8 cellular contexts compared by ENCODE assay signal in genomic region chr20:49610701-49611538, GRCh38. TPM values are rescaled to one million over a fixed set of nuclear protein-coding genes. Genes with fewer than 3 reads are reported as not detected.
DNase-seq lines count a peak whose midpoint lies in the region; ATAC-seq and TF ChIP-seq lines count a peak whose summit lies in the region.

No MANE protein-coding gene starts in this region.

- H3K36me3 Mint-ChIP-seq in WTC11 = no peaks in the 10 kb centered on the region

- POLR2A ChIA-PET in WTC11 (lab: Charles Lee) = interaction anchor here (1.2 kb wide), 1 partner anchor 278 kb away, joined by 3 read pairs; no protein-coding TSS in a partner anchor

- H3K27me3 Mint-ChIP-seq in WTC11 (ENCODE audit: low read depth) = no peaks in the 10 kb centered on the region

- TF ChIP-seq CTCF in WTC11 (IDR thresholded peaks at IDR 0.05) = peak; percentile 100
- TF ChIP-seq CTCF in cardiac fibroblast (IDR thresholded peaks at IDR 0.05; ENCODE audit: low read depth, low read length) = peak; percentile 90

- peaks cover 5% of the 10 kb centered on the region; the same call in 1 of the 2 replicates for H3K4me1 Mint-ChIP-seq in WTC11

- H3K4me3 Mint-ChIP-seq in WTC11 = peak overlapping the region; percentile 74

- DNase-seq in Daoy (ENCODE audit: low read depth) (peak; percentile 68), NCI-H2171 treated with DMSO at 0.1 percent for 48 hours (lab: John Stamatoyannopoulos, UW) (peak; percentile 65), WTC11 (ENCODE audit: low spot score) (peak; percentile 95), cardiac fibroblast (ENCODE audit: low read depth in 2 of 2) (peak; percentile 60 to 64), left kidney (ENCODE audit: low read depth, low spot score) (peak; percentile 88), NCI-H1048 (lab: John Stamatoyannopoulos, UW) (no peak)
- DNase-seq in stimulated activated CD4-positive, alpha-beta T cell treated with anti-CD3 and anti-CD28 coated beads, Interleukin-2, amount 100 ng/mL, for 4 hours (ENCODE audit: low read depth) = peak; percentile 48

- H3K27ac Mint-ChIP-seq in WTC11 = 0 out of 2 replicates have a peak overlapping the region, but pooled peaks have one; percentile 4

- ATAC-seq in HG02588 (IDR thresholded peaks at IDR 0.05; ENCODE audit: unreplicated experiment) (peak; percentile 68), WTC11 (peak; percentile 82)

- peak overlapping the region in 1 of 2 donors; percentile 36 for H3K4me3 ChIP-seq in cardiac fibroblast (replicated peaks in 1 of 2; ENCODE audit: low read depth in 2 of 2, low read length in 2 of 2)

- CTCF ChIA-PET in WTC11 (lab: Charles Lee) = interaction anchor here (0.6 to 11.7 kb wide), 59 partner anchors 9 to 326 kb away, joined by 3 to 540 read pairs (median 4); partner anchors contain the start of genes B4GALT5, PTGIS, RNF114 and SLC9A8

- H3K9me3 Mint-ChIP-seq in WTC11 = no peaks in the 10 kb centered on the region

TF ChIP-seq in WTC11, 78 proteins besides CTCF, POLR2A, EP300 and RAD21:
- TF ChIP-seq NFE2L1 (CRISPR knock-in tag; IDR thresholded peaks at IDR 0.05) (peak; percentile 77; the same call in 1 of the 2 replicates), E2F4 (CRISPR knock-in tag; IDR thresholded peaks at IDR 0.05; ENCODE audit: borderline replicate concordance, low read depth) (no peak), ETV6 (CRISPR knock-in tag; IDR thresholded peaks at IDR 0.05) (peak; percentile 63), ERG (CRISPR knock-in tag; IDR thresholded peaks at IDR 0.05) (no peak), HMGXB4 (CRISPR knock-in tag; IDR thresholded peaks at IDR 0.05) (peak; percentile 92), ZNF121 (CRISPR knock-in tag; IDR thresholded peaks at IDR 0.05) (no peak), TEAD1 (CRISPR knock-in tag; IDR thresholded peaks at IDR 0.05) (0 out of 2 replicates have a peak, but pooled peaks have one; percentile 16), FOXK1 (CRISPR knock-in tag; IDR thresholded peaks at IDR 0.05) (peak; percentile 56), GABPB1 (CRISPR knock-in tag; IDR thresholded peaks at IDR 0.05) (peak; percentile 66; the same call in 1 of the 2 replicates), CREB1 (CRISPR knock-in tag; IDR thresholded peaks at IDR 0.05) (no peak), TEAD4 (CRISPR knock-in tag; IDR thresholded peaks at IDR 0.05) (no peak), FOXP1 (CRISPR knock-in tag; IDR thresholded peaks at IDR 0.05; ENCODE audit: borderline replicate concordance) (0 out of 2 replicates have a peak, but pooled peaks have one; percentile 47), NFATC4 (CRISPR knock-in tag; IDR thresholded peaks at IDR 0.05) (no peak)
- TF ChIP-seq, protein P1, sequence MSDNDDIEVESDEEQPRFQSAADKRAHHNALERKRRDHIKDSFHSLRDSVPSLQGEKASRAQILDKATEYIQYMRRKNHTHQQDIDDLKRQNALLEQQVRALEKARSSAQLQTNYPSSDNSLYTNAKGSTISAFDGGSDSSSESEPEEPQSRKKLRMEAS (CRISPR knock-in tag; IDR thresholded peaks at IDR 0.05) = peak; percentile 79
- TF ChIP-seq, protein P2, sequence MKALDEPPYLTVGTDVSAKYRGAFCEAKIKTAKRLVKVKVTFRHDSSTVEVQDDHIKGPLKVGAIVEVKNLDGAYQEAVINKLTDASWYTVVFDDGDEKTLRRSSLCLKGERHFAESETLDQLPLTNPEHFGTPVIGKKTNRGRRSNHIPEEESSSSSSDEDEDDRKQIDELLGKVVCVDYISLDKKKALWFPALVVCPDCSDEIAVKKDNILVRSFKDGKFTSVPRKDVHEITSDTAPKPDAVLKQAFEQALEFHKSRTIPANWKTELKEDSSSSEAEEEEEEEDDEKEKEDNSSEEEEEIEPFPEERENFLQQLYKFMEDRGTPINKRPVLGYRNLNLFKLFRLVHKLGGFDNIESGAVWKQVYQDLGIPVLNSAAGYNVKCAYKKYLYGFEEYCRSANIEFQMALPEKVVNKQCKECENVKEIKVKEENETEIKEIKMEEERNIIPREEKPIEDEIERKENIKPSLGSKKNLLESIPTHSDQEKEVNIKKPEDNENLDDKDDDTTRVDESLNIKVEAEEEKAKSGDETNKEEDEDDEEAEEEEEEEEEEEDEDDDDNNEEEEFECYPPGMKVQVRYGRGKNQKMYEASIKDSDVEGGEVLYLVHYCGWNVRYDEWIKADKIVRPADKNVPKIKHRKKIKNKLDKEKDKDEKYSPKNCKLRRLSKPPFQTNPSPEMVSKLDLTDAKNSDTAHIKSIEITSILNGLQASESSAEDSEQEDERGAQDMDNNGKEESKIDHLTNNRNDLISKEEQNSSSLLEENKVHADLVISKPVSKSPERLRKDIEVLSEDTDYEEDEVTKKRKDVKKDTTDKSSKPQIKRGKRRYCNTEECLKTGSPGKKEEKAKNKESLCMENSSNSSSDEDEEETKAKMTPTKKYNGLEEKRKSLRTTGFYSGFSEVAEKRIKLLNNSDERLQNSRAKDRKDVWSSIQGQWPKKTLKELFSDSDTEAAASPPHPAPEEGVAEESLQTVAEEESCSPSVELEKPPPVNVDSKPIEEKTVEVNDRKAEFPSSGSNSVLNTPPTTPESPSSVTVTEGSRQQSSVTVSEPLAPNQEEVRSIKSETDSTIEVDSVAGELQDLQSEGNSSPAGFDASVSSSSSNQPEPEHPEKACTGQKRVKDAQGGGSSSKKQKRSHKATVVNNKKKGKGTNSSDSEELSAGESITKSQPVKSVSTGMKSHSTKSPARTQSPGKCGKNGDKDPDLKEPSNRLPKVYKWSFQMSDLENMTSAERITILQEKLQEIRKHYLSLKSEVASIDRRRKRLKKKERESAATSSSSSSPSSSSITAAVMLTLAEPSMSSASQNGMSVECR (CRISPR knock-in tag; IDR thresholded peaks at IDR 0.05; ENCODE audit: borderline replicate concordance) = no peak

RNA-seq across cellular contexts. Expression of gene PTGIS, which starts 43.0 kb away (rescaled TPM):
- total RNA-seq in Daoy (2014; rRNA removed; shearing (Covaris generic)) = 0.54 and 0.57 TPM in 2 replicates
- 24.3 to 37.0 TPM (median 34.4 TPM) in 3 replicates for total RNA-seq in WTC11 (2021)

Comparison
In these comparisons a context has a peak if more than half of its experiments do, and no peak if none do; other contexts are left out.
1. RNA of gene PTGIS, which starts 43.0 kb away (total RNA-seq): 24.3 to 37.0 TPM in WTC11; 0.54 to 0.57 TPM in Daoy; every median in the first group is over 10 times any median in the second.